ENCODE assay signal across 14 cellular contexts in the genomic region with DNA sequence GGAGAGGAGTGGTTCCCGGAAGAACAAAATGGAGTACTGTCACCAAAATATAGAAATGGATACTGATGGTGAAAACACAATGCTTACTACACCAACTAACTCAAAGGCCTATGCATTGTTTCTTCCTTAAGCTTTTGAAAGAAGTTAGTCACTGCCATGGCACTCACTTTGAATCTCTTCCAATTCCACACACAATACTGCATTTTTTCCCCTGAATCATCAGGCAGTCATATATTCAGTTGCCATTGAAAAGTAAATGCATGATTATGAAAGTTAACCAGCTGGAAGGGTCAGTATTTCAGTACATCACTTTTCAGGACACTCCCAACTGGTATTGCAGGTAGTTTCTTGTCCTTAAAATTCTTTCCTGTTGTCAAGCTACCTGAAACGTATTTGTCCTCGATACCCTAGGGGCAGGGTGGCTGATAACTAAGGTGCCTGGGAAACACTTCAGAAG. TPM values are rescaled to one million over a fixed set of nuclear protein-coding genes. Genes with fewer than 3 reads are reported as not detected.
DNase-seq lines count a peak whose midpoint lies in the region; ATAC-seq, FAIRE-seq and TF ChIP-seq lines count a peak whose summit lies in the region.
"Had no signal": no experiment of that assay in that cellular context is flagged by ENCODE, and none has a peak within 500 bp of the region (broad histone marks: within the 10 kb centered on the region; RNA-seq: fewer than 3 reads in every experiment).

No MANE protein-coding gene starts in this region.

- H3K27me3 ChIP-seq in BJ (ENCODE audit: control insufficient read depth, insufficient read depth, low read length): no peaks in the 10 kb centered on the region
- no peaks in the 10 kb centered on the region for H3K27me3 ChIP-seq in SK-N-SH (ENCODE audit: insufficient read depth)
- no peaks in the 10 kb centered on the region for H3K27me3 ChIP-seq in HepG2 (ENCODE audit: control insufficient read depth in 1 of 2, insufficient read depth in 2 of 2, low read length in 2 of 2)

- POLR2A ChIA-PET in BJ (lab: Charles Lee) (no interaction called here), SK-N-SH (lab: Yijun Ruan, JAX) (no interaction called here), HepG2 (lab: Yijun Ruan, JAX) (no interaction called here)

- peaks cover 36% of the 10 kb centered on the region for H3F3A ChIP-seq in SK-N-SH (replicated peaks; ENCODE audit: insufficient read depth)

- no peaks in the 10 kb centered on the region for H3K27me3 Mint-ChIP-seq in activated T-helper 17 cell treated with anti-CD3 and anti-CD28 coated beads, Interleukin-2, amount 50 U/mL, for 72 hours
- H3K27me3 Mint-ChIP-seq: natural killer cell treated with Interleukin-12 subunit alpha and Interleukin-12 subunit beta and Interleukin-15 and Interleukin-18, amount 100 ng/mL, for 72 hours had no signal

- peak overlapping the region; percentile 56; the same call in 1 of the 2 replicates for H3K9ac ChIP-seq in SK-N-SH
- no peak overlapping the region for H3K9ac ChIP-seq in HepG2 (ENCODE audit: insufficient read depth, low read depth, low read length)

- WGBS in SK-N-SH (ENCODE audit: low lambda C conversion rate): 39% methylated on average over 3 of the region's 3 CpGs
- WGBS in HepG2 (ENCODE audit: low lambda C conversion rate): 92% methylated on average over 3 of the region's 3 CpGs

- peak in 1 of 2 experiments; percentile 66; a peak in 1 of 4 replicates for TF ChIP-seq EP300 in SK-N-SH (IDR thresholded peaks at IDR 0.05; ENCODE audit: borderline replicate concordance in 1 of 2, low read depth in 1 of 2, low read length in 1 of 2)
- TF ChIP-seq EP300 in HepG2 (IDR thresholded peaks at IDR 0.05; ENCODE audit: low read depth in 2 of 2, low read length in 2 of 2): no peak
- TF ChIP-seq EP300 in HepG2 (CRISPR knock-in tag; IDR thresholded peaks at IDR 0.05; ENCODE audit: borderline replicate concordance): no peak

- no peak for FAIRE-seq in HepG2 (lab: Jason Lieb, UNC)
- FAIRE-seq: colon, GM19239 had no signal

- peaks cover 6% of the 10 kb centered on the region for H3K36me3 Mint-ChIP-seq in activated T-helper 17 cell treated with anti-CD3 and anti-CD28 coated beads, Interleukin-2, amount 50 U/mL, for 72 hours (ENCODE audit: low read depth)
- H3K36me3 Mint-ChIP-seq: natural killer cell treated with Interleukin-12 subunit alpha and Interleukin-12 subunit beta and Interleukin-15 and Interleukin-18, amount 100 ng/mL, for 72 hours had no signal

- H4K20me1 ChIP-seq in SK-N-SH (ENCODE audit: insufficient read depth) (no peaks in the 10 kb centered on the region), HepG2 (ENCODE audit: insufficient read depth, low read length) (no peaks in the 10 kb centered on the region)

- no peak for TF ChIP-seq RAD21 in SK-N-SH (IDR thresholded peaks at IDR 0.05; ENCODE audit: low read length)
- no peak for TF ChIP-seq RAD21 in HepG2 (CRISPR knock-in tag; IDR thresholded peaks at IDR 0.05)

- no peak for ATAC-seq in GM18861 (IDR thresholded peaks at IDR 0.05; ENCODE audit: unreplicated experiment)
- ATAC-seq in activated T-helper 17 cell treated with anti-CD3 and anti-CD28 coated beads, Interleukin-2, amount 50 U/mL, for 72 hours (replicated peaks): no peak
- ATAC-seq in HepG2: no peak
- ATAC-seq: natural killer cell treated with Interleukin-12 subunit alpha and Interleukin-12 subunit beta and Interleukin-15 and Interleukin-18, amount 100 ng/mL, for 72 hours had no signal

- H3K4me1 ChIP-seq in SK-N-SH (ENCODE audit: control insufficient read depth in 1 of 2, insufficient read depth in 2 of 2, low read depth in 1 of 2, low read length in 1 of 2) (peaks cover 4 to 30% of the 10 kb centered on the region in 2 experiments), HepG2 (ENCODE audit: insufficient read depth, low read length) (peaks cover 12% of the 10 kb centered on the region)

- H3K4me3 Mint-ChIP-seq in activated T-helper 17 cell treated with anti-CD3 and anti-CD28 coated beads, Interleukin-2, amount 50 U/mL, for 72 hours: no peak overlapping the region
- H3K4me3 Mint-ChIP-seq: natural killer cell treated with Interleukin-12 subunit alpha and Interleukin-12 subunit beta and Interleukin-15 and Interleukin-18, amount 100 ng/mL, for 72 hours had no signal

- peak overlapping the region; percentile 30 to 98; a peak in 3 of 4 replicates for H3K27ac ChIP-seq in SK-N-SH (ENCODE audit: low read depth in 2 of 2, low read length in 1 of 2)
- no peak overlapping the region for H3K27ac ChIP-seq in HepG2 (ENCODE audit: extremely low read length, insufficient read depth, low read length)

- intact Hi-C loops in HepG2 (cut with micrococcal nuclease; ENCODE audit: unreplicated experiment): no loop called here

- no TSS peak for BruUV-seq in HepG2 (replicated peaks; lab: Mats Ljungman, UMichigan)

- in situ Hi-C loops in HepG2 (cut with HindIII; ENCODE audit: extremely low pct_ligation_motif_present, low pct_unique_long_range_greater_than_20kb): no loop called here

- peak overlapping the region; percentile 87 for H2AFZ ChIP-seq in SK-N-SH (ENCODE audit: low read depth)
- H2AFZ ChIP-seq in HepG2 (ENCODE audit: low read length): no peak overlapping the region

- no peak overlapping the region for H3K4me3 ChIP-seq in BJ (ENCODE audit: low read depth, low read length)
- H3K4me3 ChIP-seq in SK-N-SH (ENCODE audit: low read depth in 2 of 2, low read length in 1 of 2): no peak overlapping the region; a peak in 1 of 4 replicates
- no peak overlapping the region for H3K4me3 ChIP-seq in fibroblast of pulmonary artery (replicated peaks; ENCODE audit: low read depth, low read length)
- H3K4me3 ChIP-seq in HepG2 (replicated peaks in 1 of 3; ENCODE audit: insufficient read depth in 1 of 3, low read depth in 2 of 3, low read length in 3 of 3): no peak overlapping the region

- no peaks in the 10 kb centered on the region for H3K4me1 Mint-ChIP-seq in activated T-helper 17 cell treated with anti-CD3 and anti-CD28 coated beads, Interleukin-2, amount 50 U/mL, for 72 hours

- H3K9me3 Mint-ChIP-seq in activated T-helper 17 cell treated with anti-CD3 and anti-CD28 coated beads, Interleukin-2, amount 50 U/mL, for 72 hours: no peaks in the 10 kb centered on the region
- H3K9me3 Mint-ChIP-seq: natural killer cell treated with Interleukin-12 subunit alpha and Interleukin-12 subunit beta and Interleukin-15 and Interleukin-18, amount 100 ng/mL, for 72 hours had no signal

- DNase-seq in BJ (ENCODE audit: low read depth) (peak; percentile 85), SK-N-SH (no peak), fibroblast of pulmonary artery (ENCODE audit: low read depth) (peak; percentile 97), renal cortical epithelial cell (ENCODE audit: low read depth) (peak; percentile 94), HepG2 (ENCODE audit: low spot score) (no peak)
- no peak for DNase-seq in stimulated activated CD4-positive, alpha-beta T cell treated with anti-CD3 and anti-CD28 coated beads, Interleukin-2, amount 100 ng/mL, for 24 hours
- DNase-seq: activated CD4-positive, CD25-positive, alpha-beta regulatory T cell treated with anti-CD3 and anti-CD28 coated beads, Interleukin-2, amount 50 U/mL, for 72 hours; DMS153; NCI-H524 had no signal

- no peaks in the 10 kb centered on the region for H3K9me2 ChIP-seq in SK-N-SH

- TF ChIP-seq CTCF in BJ (IDR thresholded peaks at IDR 0.05; ENCODE audit: insufficient read depth, low read depth, low read length) (no peak), SK-N-SH (IDR thresholded peaks at IDR 0.05) (no peak), fibroblast of pulmonary artery (IDR thresholded peaks at IDR 0.05; ENCODE audit: low read length, missing control alignments) (no peak), HepG2 (CRISPR knock-in tag; IDR thresholded peaks at IDR 0.05) (no peak)

- H3K9me3 ChIP-seq in SK-N-SH (no peaks in the 10 kb centered on the region), HepG2 (ENCODE audit: low read length) (no peaks in the 10 kb centered on the region)

- no peak for TF ChIP-seq POLR2A in HepG2 (IDR thresholded peaks at IDR 0.05; ENCODE audit: insufficient read depth in 1 of 2, low read depth in 2 of 2, low read length in 2 of 2)

- H3K79me2 ChIP-seq in SK-N-SH (ENCODE audit: insufficient read depth): peaks cover 43% of the 10 kb centered on the region
- H3K79me2 ChIP-seq in HepG2 (ENCODE audit: insufficient read depth, low read length): peaks cover 5% of the 10 kb centered on the region

- H3K27ac Mint-ChIP-seq in activated T-helper 17 cell treated with anti-CD3 and anti-CD28 coated beads, Interleukin-2, amount 50 U/mL, for 72 hours: no peak overlapping the region
- H3K27ac Mint-ChIP-seq: natural killer cell treated with Interleukin-12 subunit alpha and Interleukin-12 subunit beta and Interleukin-15 and Interleukin-18, amount 100 ng/mL, for 72 hours had no signal

- CTCF ChIA-PET in BJ (lab: Yijun Ruan, JAX) (interaction anchor here (0.9 kb wide), 1 partner anchor 16 kb away, joined by 6 read pairs; no protein-coding TSS in a partner anchor), SK-N-SH (lab: Yijun Ruan, JAX) (interaction anchor here (1.6 kb wide), 1 partner anchor 30 kb away, joined by 6 read pairs; no protein-coding TSS in a partner anchor), HepG2 (lab: Yijun Ruan, JAX; ENCODE audit: low intra/inter-chr PET ratio, low total read pairs) (no interaction called here)

- peak overlapping the region; percentile 73; the same call in 1 of the 2 replicates for H3K4me2 ChIP-seq in SK-N-SH
- no peak overlapping the region for H3K4me2 ChIP-seq in HepG2 (ENCODE audit: low read depth, low read length)

- H3K36me3 ChIP-seq in BJ (ENCODE audit: control insufficient read depth, insufficient read depth, low read length) (no peaks in the 10 kb centered on the region), SK-N-SH (replicated peaks in 1 of 2; ENCODE audit: control insufficient read depth in 1 of 2, insufficient read depth in 2 of 2, low read length in 1 of 2) (peaks cover 3 to 9% of the 10 kb centered on the region in 2 experiments), HepG2 (replicated peaks in 1 of 2; ENCODE audit: control insufficient read depth in 1 of 2, insufficient read depth in 2 of 2, low read length in 2 of 2) (no peaks in the 10 kb centered on the region)

RNA-seq across cellular contexts. Expression of a gene that starts 9.0 kb away (rescaled TPM):
- polyA plus RNA-seq in BJ (2011; rRNA removed) (43.9 and 71.3 TPM in 2 replicates), SK-N-SH (2012; rRNA removed) (27.2 and 29.8 TPM in 2 replicates), HepG2 (2011; rRNA removed) (9.9 and 13.5 TPM in 2 replicates)
- polyA minus RNA-seq in BJ (2011; rRNA and poly(A)+ RNA removed): 34.3 and 36.5 TPM in 2 replicates
- 35.1 and 44.4 TPM in 2 replicates for polyA plus RNA-seq in SK-N-SH (2012; cell fraction: cytosol; rRNA removed)
- 24.2 and 39.5 TPM in 2 replicates for polyA plus RNA-seq in SK-N-SH (2012; cell fraction: nucleus; rRNA removed)
- total RNA-seq in renal cortical epithelial cell (76.9 and 104 TPM in 2 replicates), HepG2 (2016; rRNA removed; fragmentation: Illumina TruSeq; extraction: Trizol) (32.2 and 33.7 TPM in 2 replicates)
- total RNA-seq in activated T-helper 17 cell treated with anti-CD3 and anti-CD28 coated beads, Interleukin-2, amount 50 U/mL, for 72 hours: 10 to 100 TPM; 36.6 to 41.3 TPM
- 27.4 and 28.7 TPM in 2 replicates for total RNA-seq in HepG2 (2016; cell fraction: cytosol; rRNA removed; fragmentation: Illumina TruSeq; extraction: Trizol; ENCODE audit: low read depth)
- total RNA-seq in HepG2 (2016; cell fraction: insoluble cytoplasmic fraction; rRNA removed; fragmentation: Illumina TruSeq; extraction: Trizol): 27.5 and 33.1 TPM in 2 replicates
- 39.7 and 47.6 TPM in 2 replicates for total RNA-seq in HepG2 (2016; cell fraction: membrane; rRNA removed; fragmentation: Illumina TruSeq; extraction: Trizol)
- total RNA-seq in HepG2 (2016; cell fraction: nucleus; rRNA removed; fragmentation: Illumina TruSeq; extraction: Trizol): 42.0 and 44.0 TPM in 2 replicates
- 7.4 and 9.3 TPM in 2 replicates for polyA plus RNA-seq in HepG2 (2011; cell fraction: cytosol; rRNA removed)
- polyA plus RNA-seq in HepG2 (2011; cell fraction: nucleus; rRNA removed): 9.5 and 9.8 TPM in 2 replicates
- polyA plus RNA-seq in HepG2 (2012): 18.5 and 20.9 TPM in 2 replicates
- 22.9 and 27.7 TPM in 2 replicates for polyA plus RNA-seq in HepG2 (2016; cell fraction: cytosol; fragmentation: Illumina TruSeq; extraction: Trizol; ENCODE audit: low read depth)
- polyA plus RNA-seq in HepG2 (2016; cell fraction: insoluble cytoplasmic fraction; fragmentation: Illumina TruSeq; extraction: Trizol; ENCODE audit: low read depth): 32.7 and 34.9 TPM in 2 replicates
- 31.3 and 34.7 TPM in 2 replicates for polyA plus RNA-seq in HepG2 (2016; cell fraction: membrane; fragmentation: Illumina TruSeq; extraction: Trizol; ENCODE audit: low read depth)
- 35.0 and 37.3 TPM in 2 replicates for polyA plus RNA-seq in HepG2 (2016; cell fraction: nucleus; fragmentation: Illumina TruSeq; extraction: Trizol; ENCODE audit: insufficient read depth, low read depth)
- polyA minus RNA-seq in HepG2 (2011; rRNA and poly(A)+ RNA removed; ENCODE audit: low replicate concordance): 10.3 and 20.6 TPM in 2 replicates
- polyA minus RNA-seq in HepG2 (2011; cell fraction: cytosol; rRNA and poly(A)+ RNA removed): 10.3 and 12.0 TPM in 2 replicates
- 69.1 and 70.6 TPM in 2 replicates for polyA minus RNA-seq in HepG2 (2011; cell fraction: nucleus; rRNA and poly(A)+ RNA removed)

RNA-seq across cellular contexts. Expression of a gene that starts 59.7 kb away (rescaled TPM):
- polyA plus RNA-seq in BJ (2011; rRNA removed) (16.9 and 25.4 TPM in 2 replicates), SK-N-SH (2012; rRNA removed) (5.4 and 6.8 TPM in 2 replicates), HepG2 (2011; rRNA removed) (18.4 and 25.7 TPM in 2 replicates)
- polyA minus RNA-seq in BJ (2011; rRNA and poly(A)+ RNA removed): 25.9 and 29.4 TPM in 2 replicates
- polyA plus RNA-seq in SK-N-SH (2012; cell fraction: cytosol; rRNA removed): 8.6 and 13.1 TPM in 2 replicates
- polyA plus RNA-seq in SK-N-SH (2012; cell fraction: nucleus; rRNA removed): 4.0 and 7.2 TPM in 2 replicates
- total RNA-seq in renal cortical epithelial cell (48.8 and 100.0 TPM in 2 replicates), HepG2 (2016; rRNA removed; fragmentation: Illumina TruSeq; extraction: Trizol) (92.1 and 136 TPM in 2 replicates)
- total RNA-seq in activated T-helper 17 cell treated with anti-CD3 and anti-CD28 coated beads, Interleukin-2, amount 50 U/mL, for 72 hours: 10 to 100 TPM; 39.2 to 46.1 TPM
- total RNA-seq in HepG2 (2016; cell fraction: cytosol; rRNA removed; fragmentation: Illumina TruSeq; extraction: Trizol; ENCODE audit: low read depth): 30.4 and 34.1 TPM in 2 replicates
- 91.2 and 133 TPM in 2 replicates for total RNA-seq in HepG2 (2016; cell fraction: insoluble cytoplasmic fraction; rRNA removed; fragmentation: Illumina TruSeq; extraction: Trizol)
- 66.7 and 85.3 TPM in 2 replicates for total RNA-seq in HepG2 (2016; cell fraction: membrane; rRNA removed; fragmentation: Illumina TruSeq; extraction: Trizol)
- total RNA-seq in HepG2 (2016; cell fraction: nucleus; rRNA removed; fragmentation: Illumina TruSeq; extraction: Trizol): 121 and 139 TPM in 2 replicates
- polyA plus RNA-seq in HepG2 (2011; cell fraction: cytosol; rRNA removed): 8.0 and 12.9 TPM in 2 replicates
- polyA plus RNA-seq in HepG2 (2011; cell fraction: nucleus; rRNA removed): 15.2 and 17.6 TPM in 2 replicates
- 39.9 and 55.4 TPM in 2 replicates for polyA plus RNA-seq in HepG2 (2012)
- polyA plus RNA-seq in HepG2 (2016; cell fraction: cytosol; fragmentation: Illumina TruSeq; extraction: Trizol; ENCODE audit: low read depth): 2.8 and 3.7 TPM in 2 replicates
- 83.2 and 88.8 TPM in 2 replicates for polyA plus RNA-seq in HepG2 (2016; cell fraction: insoluble cytoplasmic fraction; fragmentation: Illumina TruSeq; extraction: Trizol; ENCODE audit: low read depth)
- 12.0 and 14.4 TPM in 2 replicates for polyA plus RNA-seq in HepG2 (2016; cell fraction: membrane; fragmentation: Illumina TruSeq; extraction: Trizol; ENCODE audit: low read depth)
- 110 and 121 TPM in 2 replicates for polyA plus RNA-seq in HepG2 (2016; cell fraction: nucleus; fragmentation: Illumina TruSeq; extraction: Trizol; ENCODE audit: insufficient read depth, low read depth)
- polyA minus RNA-seq in HepG2 (2011; rRNA and poly(A)+ RNA removed; ENCODE audit: low replicate concordance): 27.8 and 31.8 TPM in 2 replicates
- 44.8 and 48.6 TPM in 2 replicates for polyA minus RNA-seq in HepG2 (2011; cell fraction: cytosol; rRNA and poly(A)+ RNA removed)
- 153 and 159 TPM in 2 replicates for polyA minus RNA-seq in HepG2 (2011; cell fraction: nucleus; rRNA and poly(A)+ RNA removed)

Comparison
In these comparisons a context has a peak if more than half of its experiments do, and no peak if none do; other contexts are left out.
1. DNase-seq: peak in BJ (single experiment), fibroblast of pulmonary artery (single experiment) and renal cortical epithelial cell (single experiment); none in SK-N-SH (single experiment), stimulated activated CD4-positive, alpha-beta T cell treated with anti-CD3 and anti-CD28 coated beads, Interleukin-2, amount 100 ng/mL, for 24 hours (0 of 2) and HepG2 (single experiment).